30 cellular contexts compared by ENCODE assay signal in the genomic region with DNA sequence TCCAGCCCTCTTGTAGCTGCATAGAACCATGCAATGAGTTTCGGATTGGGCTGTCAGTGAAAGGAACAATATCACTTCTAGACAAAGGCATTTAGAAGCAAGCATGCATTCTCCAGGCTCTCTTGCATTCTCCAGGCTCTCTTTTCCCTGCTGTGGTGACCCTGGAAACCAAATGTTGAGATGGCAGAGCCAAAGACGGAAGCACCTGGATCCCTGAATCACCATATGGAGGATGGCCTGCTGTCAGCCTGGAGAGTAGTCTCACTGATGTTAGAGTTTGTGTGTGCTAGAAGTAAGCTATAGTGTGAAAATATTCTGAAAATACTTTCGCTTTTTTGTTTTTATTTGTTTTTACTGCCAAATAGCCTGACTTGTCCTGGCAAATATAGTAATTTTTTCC.
"Had no signal": no experiment of that assay in that cellular context is flagged by ENCODE, and none has a peak within 500 bp of the region (broad histone marks: within the 10 kb centered on the region; RNA-seq: fewer than 3 reads in every experiment).

No MANE protein-coding gene starts in this region.

- H3K27ac ChIP-seq: adrenal gland, ascending aorta, cardiac muscle cell, VCaP had no signal

- ATAC-seq: activated CD8-positive, alpha-beta T cell treated with anti-CD3 and anti-CD28 coated beads for 36 hours; activated naive CD4-positive, alpha-beta T cell treated with anti-CD3 and anti-CD28 coated beads, Interleukin-2, amount 50 U/mL, for 72 hours had no signal

- DNase-seq: activated B cell treated with CpG ODN at 0.5 μM for 24 hours; activated CD4-positive, alpha-beta memory T cell treated with anti-CD3 and anti-CD28 coated beads for 36 hours; activated CD4-positive, alpha-beta T cell treated with anti-CD3 and anti-CD28 coated beads for 4 hours; activated CD4-positive, alpha-beta T cell treated with anti-CD3 and anti-CD28 coated beads, Interleukin-2, amount 10 ng/mL, durations not matched to agents 24 days and 14 days; activated CD4-positive, alpha-beta T cell treated with anti-CD3 and anti-CD28 coated beads, Interleukin-2, amount 50 U/mL, for 1 hour; activated CD4-positive, alpha-beta T cell treated with anti-CD3 and anti-CD28 coated beads, Interleukin-2, amount 50 U/mL, for 4 hours; activated CD4-positive, CD25-positive, alpha-beta regulatory T cell treated with anti-CD3 and anti-CD28 coated beads, Interleukin-2, amount 50 U/mL, for 72 hours; activated CD8-positive, alpha-beta memory T cell treated with anti-CD3 and anti-CD28 coated beads, Interleukin-2, amount 50 U/mL, for 48 hours; activated CD8-positive, alpha-beta T cell treated with anti-CD3 and anti-CD28 coated beads for 36 hours; activated effector memory CD4-positive, alpha-beta T cell treated with Interleukin-2 at 50 U/mL for 16 hours; activated gamma-delta T cell; activated naive CD4-positive, alpha-beta T cell; activated naive CD4-positive, alpha-beta T cell treated with anti-CD3 and anti-CD28 coated beads for 36 hours; activated naive CD4-positive, alpha-beta T cell treated with anti-CD3 and anti-CD28 coated beads, Interleukin-2, amount 50 U/mL, for 16 hours; activated naive CD8-positive, alpha-beta T cell treated with anti-CD3 and anti-CD28 coated beads for 36 hours; activated T-cell treated with anti-CD3 and anti-CD28 coated beads, Interleukin-2, amount 50 U/mL, for 24 hours; activated T-cell treated with anti-CD3 and anti-CD28 coated beads, Interleukin-2, amount 50 U/mL, for 48 hours; adrenal gland; amygdala; anterior cingulate cortex; cerebellar nuclear complex; T-helper 1 cell; T-helper 2 cell; T-helper 9 cell had no signal

- H3K9me3 ChIP-seq: adrenal gland, ascending aorta had no signal

- FAIRE-seq: bronchial epithelial cell, TTC549 had no signal

- H3K27me3 ChIP-seq: adrenal gland, ascending aorta, cardiac muscle cell had no signal

- H3K4me3 ChIP-seq: adrenal gland, ascending aorta, cardiac muscle cell had no signal

- H3K4me1 ChIP-seq: adrenal gland, ascending aorta had no signal

- H3K36me3 ChIP-seq: adrenal gland, ascending aorta, cardiac muscle cell had no signal
